Comparison of ENCODE assay signal across 8 cellular contexts in genomic region chr17:2025622-2026309, GRCh38. TPM values are rescaled to one million over a fixed set of nuclear protein-coding genes. Genes with fewer than 3 reads are reported as not detected.
DNase-seq lines count a peak whose midpoint lies in the region; ATAC-seq, FAIRE-seq and TF ChIP-seq lines count a peak whose summit lies in the region.

No MANE protein-coding gene starts in this region.

- peaks cover 12% of the 10 kb centered on the region for H3K4me1 ChIP-seq in ACC112 (ENCODE audit: control insufficient read depth, insufficient read depth, low read length, unreplicated experiment)
- peaks cover 0 to 50% of the 10 kb centered on the region in 2 donors for H3K4me1 ChIP-seq in right atrium auricular region
- no peaks in the 10 kb centered on the region for H3K4me1 ChIP-seq in prostate gland (replicated peaks)

- intact Hi-C loops in prostate gland (cut with DNase I) = loop anchor here (1.0 kb wide), 1 partner anchor 117 kb away; no protein-coding TSS in a partner anchor

- no peak for ATAC-seq in GM21526 (IDR thresholded peaks at IDR 0.05; ENCODE audit: low FRiP score, unreplicated experiment)

- TF ChIP-seq CTCF in right atrium auricular region (IDR thresholded peaks at IDR 0.05) (peak; percentile 47 to 82), prostate gland (IDR thresholded peaks at IDR 0.05) (peak; percentile 61 to 93 (median 82))

- peak; percentile 6 for DNase-seq in NCI-H2196 treated with DMSO at 0.1 percent for 48 hours (lab: John Stamatoyannopoulos, UW; ENCODE audit: unreplicated experiment)
- peak; percentile 50 for DNase-seq in amniotic epithelial cell (ENCODE audit: low read depth)
- peak; percentile 78 for DNase-seq in right atrium auricular region (ENCODE audit: low spot score)
- DNase-seq in prostate gland (ENCODE audit: low spot score) = peak; percentile 84
- no peak for DNase-seq in inferior parietal cortex (ENCODE audit: extremely low spot score)

- H3K27me3 ChIP-seq in ACC112 (ENCODE audit: insufficient read depth, low read length) (peaks cover 47% of the 10 kb centered on the region), right atrium auricular region (no peaks in the 10 kb centered on the region), prostate gland (replicated peaks; ENCODE audit: insufficient read depth) (no peaks in the 10 kb centered on the region)

- FAIRE-seq in G401.6 (lab: Jason Lieb, UNC) = peak; percentile 15

- no peak for TF ChIP-seq POLR2A in prostate gland (IDR thresholded peaks at IDR 0.05)

- H3K27ac ChIP-seq in ACC112 (ENCODE audit: low read depth, low read length) = no peak overlapping the region
- peak overlapping the region; percentile 69 to 75 for H3K27ac ChIP-seq in right atrium auricular region
- H3K27ac ChIP-seq in prostate gland = peak overlapping the region; percentile 72 to 75

- H3K9me3 ChIP-seq in right atrium auricular region (no peaks in the 10 kb centered on the region), prostate gland (no peaks in the 10 kb centered on the region)

- H3K36me3 ChIP-seq in ACC112 (ENCODE audit: insufficient read depth, low read length) (no peaks in the 10 kb centered on the region), right atrium auricular region (no peaks in the 10 kb centered on the region), prostate gland (no peaks in the 10 kb centered on the region)

- no peak overlapping the region for H2AFZ ChIP-seq in ACC112 (ENCODE audit: low read length, unreplicated experiment)

- H3K4me3 ChIP-seq in ACC112 (ENCODE audit: low read depth, low read length) (peak overlapping the region; percentile 60), right atrium auricular region (peak overlapping the region; percentile 43 to 69), prostate gland (peak overlapping the region; percentile 54 to 66)

- H3K79me2 ChIP-seq in ACC112 (ENCODE audit: control insufficient read depth, insufficient read depth, low read length, unreplicated experiment) = no peaks in the 10 kb centered on the region

- under 1% methylated on average over 50 of the region's 55 CpGs for WGBS in prostate gland

RNA-seq across cellular contexts. Expression of gene RTN4RL1, which starts 0.6 kb away (rescaled TPM):
- total RNA-seq in right atrium auricular region (1 to 10 TPM; 1.8 to 5.0 TPM), prostate gland (10 to 100 TPM in 1 of 2 donors, 1 to 10 TPM in 1; 8.3 to 21.5 TPM)

RNA-seq across cellular contexts. Expression of gene DPH1, which starts 4.2 kb away (rescaled TPM):
- total RNA-seq in right atrium auricular region (10 to 100 TPM; 17.2 to 21.6 TPM), prostate gland (10 to 100 TPM; 61.4 to 84.1 TPM)

RNA-seq across cellular contexts. Expression of gene OVCA2, which starts 16.1 kb away (rescaled TPM):
- total RNA-seq in right atrium auricular region (10 to 100 TPM; 29.6 to 31.7 TPM), prostate gland (10 to 100 TPM; 52.2 to 57.5 TPM)

RNA-seq across cellular contexts. Expression of gene HIC1, which starts 29.1 kb away (rescaled TPM):
- 10 to 100 TPM; 15.5 to 18.0 TPM for total RNA-seq in right atrium auricular region
- total RNA-seq in prostate gland = 10 to 100 TPM; 20.5 to 33.1 TPM
